Comparison of ENCODE assay signal across 9 cellular contexts in the genomic region with DNA sequence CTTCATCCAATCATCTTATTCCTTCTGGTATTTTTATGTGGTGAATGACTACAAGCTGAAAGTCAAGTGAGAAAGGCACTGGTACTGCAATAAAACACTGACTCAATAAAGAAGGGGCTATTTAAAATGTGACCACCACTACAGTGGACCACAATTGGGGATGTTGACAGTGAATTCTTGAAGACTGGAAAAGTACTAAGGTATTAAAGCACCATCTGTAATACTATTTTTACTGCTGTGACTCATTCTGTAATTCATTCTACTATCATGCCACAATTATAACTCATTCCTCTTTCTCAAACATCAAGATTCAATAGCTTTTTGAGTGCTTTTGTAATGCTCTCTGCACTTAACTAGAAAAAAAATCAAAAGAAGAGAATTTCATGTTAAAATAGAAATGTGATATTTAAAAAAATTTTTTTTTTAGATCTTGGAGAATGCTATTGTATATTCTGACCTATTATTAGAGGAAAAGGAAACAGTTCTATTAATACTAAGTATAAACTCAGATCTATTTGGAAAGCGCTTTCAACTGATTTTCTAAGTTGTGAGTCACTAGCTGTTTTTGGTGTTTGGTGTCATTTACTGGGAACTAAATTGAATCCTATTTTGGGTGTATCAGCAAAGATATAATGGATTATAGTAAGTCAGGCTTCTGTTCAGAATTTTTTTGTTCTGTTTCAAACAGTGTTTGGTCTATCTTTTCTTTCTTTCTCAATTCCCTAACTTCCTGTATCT.
A peak's percentile ranks its signal among the peaks of the same experiment; 100 is the strongest.
DNase-seq lines count a peak whose midpoint lies in the region; TF ChIP-seq lines count a peak whose summit lies in the region.
"Had no signal": no experiment of that assay in that cellular context is flagged by ENCODE, and none has a peak within 500 bp of the region (broad histone marks: within the 10 kb centered on the region; RNA-seq: fewer than 3 reads in every experiment).

No MANE protein-coding gene starts in this region.

- H3K4me3 ChIP-seq in ascending aorta (no peak overlapping the region), tibial artery (no peak overlapping the region)
- H3K4me3 ChIP-seq: cardiac muscle cell had no signal

- H3K4me1 ChIP-seq in ascending aorta (peaks cover 23 to 71% of the 10 kb centered on the region in 2 donors), tibial artery (peaks cover 0 to 85% (median 39%) of the 10 kb centered on the region in 4 donors)

- H3K27ac ChIP-seq in ascending aorta (peak overlapping the region; percentile 83 to 92), tibial artery (peak overlapping the region; percentile 77 to 82)
- H3K27ac ChIP-seq: cardiac muscle cell had no signal

- H3K27me3 ChIP-seq in ascending aorta (no peaks in the 10 kb centered on the region), tibial artery (no peaks in the 10 kb centered on the region)
- H3K27me3 ChIP-seq: cardiac muscle cell had no signal

- DNase-seq in NOMO-1 treated with DMSO at 0.1 percent for 48 hours (lab: John Stamatoyannopoulos, UW; ENCODE audit: unreplicated experiment) (peak; percentile 35), NOMO-1 treated with dmso at 0.1 percent for 144 hours (lab: John Stamatoyannopoulos, UW; ENCODE audit: unreplicated experiment) (no peak), ascending aorta (ENCODE audit: low spot score in 2 of 2) (no peak), kidney glomerular epithelial cell (lab: John Stamatoyannopoulos, UW) (peak; percentile 58), tibial artery (no peak), epidermal melanocyte (ENCODE audit: insufficient read length, low spot score) (no peak), KG1 (lab: John Stamatoyannopoulos, UW) (no peak), OCI-M2 (lab: John Stamatoyannopoulos, UW; ENCODE audit: unreplicated experiment) (no peak)

- intact Hi-C loops in ascending aorta (cut with DNase I) (loop anchor here (1.0 to 5.0 kb wide), 4 partner anchors 21 to 226 kb away; partner anchors contain the start of gene NEDD9), tibial artery (cut with DNase I; ENCODE audit: low total_unique reads) (loop anchor here (10.0 kb wide), 1 partner anchor 78 kb away; no protein-coding TSS in a partner anchor)

- H3K36me3 ChIP-seq in ascending aorta (no peaks in the 10 kb centered on the region), tibial artery (no peaks in the 10 kb centered on the region)
- H3K36me3 ChIP-seq: cardiac muscle cell had no signal

- no peak for TF ChIP-seq CTCF in ascending aorta (IDR thresholded peaks at IDR 0.05)
- no peak for TF ChIP-seq CTCF in tibial artery (IDR thresholded peaks at IDR 0.05)

- no peaks in the 10 kb centered on the region for H3K9me3 ChIP-seq in ascending aorta
- no peaks in the 10 kb centered on the region for H3K9me3 ChIP-seq in tibial artery

Comparison
In these comparisons a context has a peak if more than half of its experiments do, and no peak if none do; other contexts are left out.
1. DNase-seq: peak in NOMO-1 treated with DMSO at 0.1 percent for 48 hours (single experiment) and kidney glomerular epithelial cell (single experiment); none in NOMO-1 treated with dmso at 0.1 percent for 144 hours (single experiment), ascending aorta (0 of 2), tibial artery (0 of 2), epidermal melanocyte (single experiment), KG1 (single experiment) and OCI-M2 (single experiment).